Comparison of ENCODE assay signal across 8 cellular contexts in genomic region chr10:7411671-7412481, GRCh38. TPM values are rescaled to one million over a fixed set of nuclear protein-coding genes. Genes with fewer than 3 reads are reported as not detected.
A peak's percentile ranks its signal among the peaks of the same experiment; 100 is the strongest.
DNase-seq lines count a peak whose midpoint lies in the region; ATAC-seq lines count a peak whose summit lies in the region.

No MANE protein-coding gene starts in this region.

- H3K9me3 Mint-ChIP-seq in IgD-negative memory B cell (no peaks in the 10 kb centered on the region), immature natural killer cell (no peaks in the 10 kb centered on the region)
- H3K9me3 Mint-ChIP-seq in stimulated activated effector memory CD8-positive, alpha-beta T cell treated with anti-CD3 and anti-CD28 coated beads, Interleukin-12 subunit alpha, Interleukin-12 subunit beta, amount 100 ng/mL, for 72 hours: no peaks in the 10 kb centered on the region

- H3K4me3 Mint-ChIP-seq in IgD-negative memory B cell (peak overlapping the region; percentile 79 to 97 (median 96)), immature natural killer cell (peak overlapping the region; percentile 91 to 99 (median 97))
- H3K4me3 Mint-ChIP-seq in stimulated activated effector memory CD8-positive, alpha-beta T cell treated with anti-CD3 and anti-CD28 coated beads, Interleukin-12 subunit alpha, Interleukin-12 subunit beta, amount 100 ng/mL, for 72 hours: peak overlapping the region; percentile 97

- H3K27ac Mint-ChIP-seq in IgD-negative memory B cell (peak overlapping the region; percentile 39 to 91 (median 78)), immature natural killer cell (peak overlapping the region in 1 of 6 donors; percentile 82)
- H3K27ac Mint-ChIP-seq in stimulated activated effector memory CD8-positive, alpha-beta T cell treated with anti-CD3 and anti-CD28 coated beads, Interleukin-12 subunit alpha, Interleukin-12 subunit beta, amount 100 ng/mL, for 72 hours: peak overlapping the region; percentile 96

- H3K4me1 Mint-ChIP-seq in IgD-negative memory B cell: peaks cover 1 to 20% (median 14%) of the 10 kb centered on the region in 3 donors
- H3K4me1 Mint-ChIP-seq in immature natural killer cell: peaks cover 38 to 55% of the 10 kb centered on the region in 2 donors
- peaks cover 37% of the 10 kb centered on the region for H3K4me1 Mint-ChIP-seq in stimulated activated effector memory CD8-positive, alpha-beta T cell treated with anti-CD3 and anti-CD28 coated beads, Interleukin-12 subunit alpha, Interleukin-12 subunit beta, amount 100 ng/mL, for 72 hours

- DNase-seq in activated naive CD4-positive, alpha-beta T cell treated with Interleukin-2 at 50 U/mL for 16 hours: peak; percentile 33
- DNase-seq in immature natural killer cell (peak; percentile 10 to 17 (median 16)), NCI-H226 (no peak), NCI-H1417 (lab: John Stamatoyannopoulos, UW) (no peak), kidney glomerular epithelial cell (lab: John Stamatoyannopoulos, UW) (no peak)
- DNase-seq in stimulated activated effector memory CD8-positive, alpha-beta T cell treated with anti-CD3 and anti-CD28 coated beads, Interleukin-12 subunit alpha, Interleukin-12 subunit beta, amount 100 ng/mL, for 72 hours (ENCODE audit: low spot score in 2 of 2): peak in 1 of 2 donors; percentile 69

- H3K36me3 Mint-ChIP-seq in IgD-negative memory B cell (peaks cover 2% of the 10 kb centered on the region), immature natural killer cell (no peaks in the 10 kb centered on the region)
- H3K36me3 Mint-ChIP-seq in stimulated activated effector memory CD8-positive, alpha-beta T cell treated with anti-CD3 and anti-CD28 coated beads, Interleukin-12 subunit alpha, Interleukin-12 subunit beta, amount 100 ng/mL, for 72 hours: peaks cover 29% of the 10 kb centered on the region

- ATAC-seq in stimulated activated effector memory CD8-positive, alpha-beta T cell treated with anti-CD3 and anti-CD28 coated beads, Interleukin-12 subunit alpha, Interleukin-12 subunit beta, amount 100 ng/mL, for 72 hours: no peak
- ATAC-seq in GM19463 (IDR thresholded peaks at IDR 0.05; ENCODE audit: unreplicated experiment): no peak

- H3K27me3 Mint-ChIP-seq in IgD-negative memory B cell (peaks cover 12% of the 10 kb centered on the region), immature natural killer cell (ENCODE audit: low read depth in 3 of 3) (peaks cover 24 to 33% (median 32%) of the 10 kb centered on the region in 3 donors)

RNA-seq across cellular contexts. Expression of gene SFMBT2, which starts 1.0 kb away (rescaled TPM):
- polyA plus RNA-seq in IgD-negative memory B cell (1.6 TPM), immature natural killer cell (1 to 10 TPM; 1.5 to 9.8 (median 3.1) TPM)

Comparison
In these comparisons a context has a peak if more than half of its experiments do, and no peak if none do; other contexts are left out.
1. DNase-seq: peak in activated naive CD4-positive, alpha-beta T cell treated with Interleukin-2 at 50 U/mL for 16 hours (single experiment) and immature natural killer cell (3 of 3); none in NCI-H226 (single experiment), NCI-H1417 (0 of 3) and kidney glomerular epithelial cell (single experiment).
2. Peak in every context shown above with its lines, with median percentiles within 50 percentile points of each other: H3K4me3 Mint-ChIP-seq.